18 cellular contexts compared by ENCODE assay signal in the genomic region with DNA sequence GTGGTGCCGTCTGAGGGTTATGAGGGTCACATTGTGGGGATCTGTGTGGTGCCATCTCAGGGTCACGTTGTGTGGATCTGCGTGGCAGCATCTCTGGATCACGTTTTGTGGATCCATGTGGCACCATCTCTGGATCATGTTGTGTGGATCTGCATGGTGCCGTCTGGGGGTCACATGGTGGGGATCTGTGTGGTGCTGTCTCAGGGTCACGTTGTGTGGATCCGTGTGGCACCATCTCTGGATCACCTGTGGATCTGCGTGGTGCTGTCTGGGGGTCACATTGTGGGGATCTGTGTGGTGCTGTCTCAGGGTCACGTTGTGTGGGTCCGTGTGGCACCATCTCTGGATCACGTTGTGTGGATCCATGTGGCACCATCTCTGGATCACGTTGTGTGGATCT. TPM values are rescaled to one million over a fixed set of nuclear protein-coding genes. Genes with fewer than 3 reads are reported as not detected.
DNase-seq lines count a peak whose midpoint lies in the region; ATAC-seq, FAIRE-seq and TF ChIP-seq lines count a peak whose summit lies in the region.
"Had no signal": no experiment of that assay in that cellular context is flagged by ENCODE, and none has a peak within 500 bp of the region (broad histone marks: within the 10 kb centered on the region; RNA-seq: fewer than 3 reads in every experiment).

No MANE protein-coding gene starts in this region.

- FAIRE-seq in HTR-8/SVneo (lab: Jason Lieb, UNC): peak; percentile 51
- no peak for FAIRE-seq in pancreas (lab: Jason Lieb, UNC)
- FAIRE-seq: GM19239 had no signal

- intact Hi-C loops in spleen (cut with DNase I; ENCODE audit: low total_unique reads): no loop called here
- intact Hi-C loops in pancreas (cut with DNase I): no loop called here
- intact Hi-C loops in sigmoid colon (cut with DNase I): no loop called here

- TF ChIP-seq EP300 in sigmoid colon (IDR thresholded peaks at IDR 0.05): no peak

- ATAC-seq in pancreas: no peak

- no peaks in the 10 kb centered on the region for H3K4me1 ChIP-seq in spleen
- no peaks in the 10 kb centered on the region for H3K4me1 ChIP-seq in pancreas
- H3K4me1 ChIP-seq in sigmoid colon: no peaks in the 10 kb centered on the region
- H3K4me1 ChIP-seq: Caco-2, HAP-1 had no signal

- 89 to 96% (median 92%) methylated on average over 3 to 12 of the region's 12 CpGs for WGBS in spleen, 5 donors
- 72 to 81% methylated on average over 12 of the region's 12 CpGs for WGBS in pancreas, 2 donors
- 90 to 94% methylated on average over 12 of the region's 12 CpGs for WGBS in sigmoid colon, 2 donors

- H3K9me3 ChIP-seq in spleen: peaks cover 0 to 14% (median 0%) of the 10 kb centered on the region in 8 donors
- no peaks in the 10 kb centered on the region for H3K9me3 ChIP-seq in pancreas
- no peaks in the 10 kb centered on the region for H3K9me3 ChIP-seq in sigmoid colon
- H3K9me3 ChIP-seq: Caco-2, HAP-1 had no signal

- H3K27ac ChIP-seq in spleen (no peak overlapping the region), pancreas (no peak overlapping the region), sigmoid colon (no peak overlapping the region)
- H3K27ac ChIP-seq: 22Rv1 had no signal

- H3K27me3 ChIP-seq in spleen (replicated peaks in 1 of 7) (peaks cover 0 to 43% (median 0%) of the 10 kb centered on the region in 7 donors), pancreas (no peaks in the 10 kb centered on the region), sigmoid colon (peaks cover 0 to 30% (median 9%) of the 10 kb centered on the region in 3 donors)

- no peaks in the 10 kb centered on the region for H3K36me3 ChIP-seq in spleen
- H3K36me3 ChIP-seq in pancreas: no peaks in the 10 kb centered on the region
- no peaks in the 10 kb centered on the region for H3K36me3 ChIP-seq in sigmoid colon
- H3K36me3 ChIP-seq: HAP-1 had no signal

- TF ChIP-seq CTCF in spleen (IDR thresholded peaks at IDR 0.05 in 8 of 11, conservative IDR thresholded peaks at IDR 0.05 in 3 of 11) (no peak), pancreas (IDR thresholded peaks at IDR 0.05) (no peak), sigmoid colon (IDR thresholded peaks at IDR 0.05) (no peak)

- H3K4me3 ChIP-seq in spleen: no peak overlapping the region
- no peak overlapping the region for H3K4me3 ChIP-seq in pancreas
- no peak overlapping the region for H3K4me3 ChIP-seq in sigmoid colon
- H3K4me3 ChIP-seq: HAP-1 had no signal

- DNase-seq in activated effector memory CD4-positive, alpha-beta T cell treated with anti-CD3 and anti-CD28 coated beads, Interleukin-2, amount 50 U/mL, for 16 hours: peak; percentile 43
- no peak for DNase-seq in activated effector memory CD4-positive, alpha-beta T cell treated with Interleukin-2 at 50 U/mL for 16 hours
- no peak for DNase-seq in HTR-8/SVneo (ENCODE audit: insufficient read length, low spot score)
- DNase-seq in islet precursor cell: peak; percentile 19
- peak; percentile 51 for DNase-seq in spleen
- no peak for DNase-seq in KG1 (lab: John Stamatoyannopoulos, UW)
- DNase-seq in pancreas: no peak
- no peak for DNase-seq in sigmoid colon
- DNase-seq: DND-41, GDM1, GOT3, HFFc6 had no signal

- TF ChIP-seq POLR2A in spleen (IDR thresholded peaks at IDR 0.05): no peak
- no peak for TF ChIP-seq POLR2A in sigmoid colon (IDR thresholded peaks at IDR 0.05)

RNA-seq across cellular contexts. Expression of a gene that starts 7.0 kb away (rescaled TPM):
- total RNA-seq in spleen (10 to 100 TPM in 6 of 7 donors, 1 to 10 TPM in 1; 10.0 to 19.8 (median 15.8) TPM), pancreas (1 to 10 TPM; 1.5 to 6.6 (median 3.0) TPM), sigmoid colon (1 to 10 TPM in 2 of 4 donors, under 1 TPM in 1, not detected in 1; 0.41 to 5.4 (median 2.6) TPM)
- polyA plus RNA-seq in spleen (1 to 10 TPM; 4.4 to 7.7 (median 6.1) TPM), pancreas (1 to 10 TPM in 1 of 2 donors, under 1 TPM in 1; 0.99 to 3.0 TPM), sigmoid colon (1 to 10 TPM in 1 of 3 donors, under 1 TPM in 2; under 0.01 to 4.1 (median 0.46) TPM)
- total RNA-seq: Caco-2, HFFc6 had no signal

RNA-seq across cellular contexts. Expression of a gene that starts 41.7 kb away (rescaled TPM):
- total RNA-seq in spleen: 100 to 1,000 TPM in 4 of 7 donors, 10 to 100 TPM in 3; 51.7 to 187 (median 160) TPM
- polyA plus RNA-seq in spleen: 100 to 1,000 TPM; 444 to 497 (median 461) TPM
- 100 to 1,000 TPM in 5 of 6 donors, 10 to 100 TPM in 1; 88.4 to 131 (median 111) TPM for total RNA-seq in pancreas
- 100 to 1,000 TPM; 310 to 318 TPM for polyA plus RNA-seq in pancreas
- total RNA-seq in sigmoid colon: 100 to 1,000 TPM; 104 to 244 (median 194) TPM
- 1,000 to 10,000 TPM in 2 of 3 donors, 100 to 1,000 TPM in 1; 610 to 1,302 (median 1,156) TPM for polyA plus RNA-seq in sigmoid colon

RNA-seq across cellular contexts. Expression of a gene that starts 42.0 kb away (rescaled TPM):
- total RNA-seq in spleen (10 to 100 TPM in 6 of 7 donors, 1 to 10 TPM in 1; 9.2 to 28.2 (median 14.6) TPM), pancreas (1 to 10 TPM; 4.0 to 9.0 (median 5.2) TPM), sigmoid colon (10 to 100 TPM in 2 of 4 donors, 1 to 10 TPM in 2; 5.7 to 11.7 (median 9.8) TPM)
- polyA plus RNA-seq in spleen (10 to 100 TPM; 18.9 to 32.6 (median 20.0) TPM), pancreas (10 to 100 TPM; 19.4 to 29.3 TPM), sigmoid colon (10 to 100 TPM; 19.2 to 29.7 (median 28.7) TPM)

RNA-seq across cellular contexts. Expression of a gene that starts 56.3 kb away (rescaled TPM):
- total RNA-seq in spleen (not detected), pancreas (under 1 TPM in 4 of 6 donors, not detected in 2; 0.04 to 0.34 (median 0.21) TPM), sigmoid colon (under 1 TPM in 2 of 4 donors, not detected in 2; 0.36 to 0.41 TPM)
- polyA plus RNA-seq in spleen (not detected), pancreas (under 1 TPM; 0.23 to 0.35 TPM), sigmoid colon (under 1 TPM in 1 of 3 donors, not detected in 2; 0.06 TPM)
- total RNA-seq: Caco-2; CD8-positive, alpha-beta memory T cell; HFFc6 had no signal
- polyA plus RNA-seq: BJ; CD8-positive, alpha-beta memory T cell had no signal

RNA-seq across cellular contexts. Expression of a gene that starts 56.6 kb away (rescaled TPM):
- total RNA-seq in spleen (10 to 100 TPM; 11.2 to 28.8 (median 21.2) TPM), pancreas (1 to 10 TPM; 3.3 to 9.0 (median 5.5) TPM), sigmoid colon (1 to 10 TPM; 3.9 to 5.0 (median 4.5) TPM)
- polyA plus RNA-seq in spleen (10 to 100 TPM in 2 of 3 donors, 1 to 10 TPM in 1; 5.6 to 19.3 (median 11.7) TPM), pancreas (10 to 100 TPM; 14.3 to 20.8 TPM), sigmoid colon (1 to 10 TPM; 2.4 to 6.4 (median 4.6) TPM)

Comparison
In these comparisons a context has a peak if more than half of its experiments do, and no peak if none do; other contexts are left out.
1. DNase-seq: peak in activated effector memory CD4-positive, alpha-beta T cell treated with anti-CD3 and anti-CD28 coated beads, Interleukin-2, amount 50 U/mL, for 16 hours (single experiment), islet precursor cell (single experiment) and spleen (single experiment); none in activated effector memory CD4-positive, alpha-beta T cell treated with Interleukin-2 at 50 U/mL for 16 hours (single experiment), HTR-8/SVneo (single experiment), KG1 (single experiment), pancreas (0 of 6) and sigmoid colon (single experiment).